28 cellular contexts compared by ENCODE assay signal in genomic region chr3:5929027-5929426, GRCh38.
"Had no signal": no experiment of that assay in that cellular context is flagged by ENCODE, and none has a peak within 500 bp of the region (broad histone marks: within the 10 kb centered on the region; RNA-seq: fewer than 3 reads in every experiment).

No MANE protein-coding gene starts in this region.

- H3K4me1 ChIP-seq: body of pancreas, breast epithelium, SJCRH30 had no signal

- H3K9me3 ChIP-seq: body of pancreas, breast epithelium, SJCRH30 had no signal

- ATAC-seq: activated CD8-positive, alpha-beta T cell treated with anti-CD3 and anti-CD28 coated beads for 36 hours; activated T-cell treated with anti-CD3 and anti-CD28 coated beads, Interleukin-2, amount 50 U/mL, for 72 hours; body of pancreas; Panc1 had no signal

- H3K27me3 ChIP-seq: body of pancreas, breast epithelium, SJCRH30 had no signal

- H3K9me3 Mint-ChIP-seq: activated CD4-positive, alpha-beta T cell treated with anti-CD3 and anti-CD28 coated beads, Interleukin-2, amount 10 ng/mL, durations not matched to agents 24 days and 14 days; activated CD8-positive, alpha-beta T cell treated with anti-CD3 and anti-CD28 coated beads for 36 hours; activated naive CD4-positive, alpha-beta T cell treated with anti-CD3 and anti-CD28 coated beads, Interleukin-2, amount 50 U/mL, for 24 hours; activated naive CD8-positive, alpha-beta T cell treated with anti-CD3 and anti-CD28 coated beads, Interleukin-2, amount 10 ng/mL, durations not matched to agents 7 days and 5 days had no signal

- H3K27ac Mint-ChIP-seq: activated CD4-positive, alpha-beta T cell treated with anti-CD3 and anti-CD28 coated beads, Interleukin-2, amount 10 ng/mL, durations not matched to agents 24 days and 14 days; activated CD8-positive, alpha-beta T cell treated with anti-CD3 and anti-CD28 coated beads for 36 hours; activated naive CD4-positive, alpha-beta T cell treated with anti-CD3 and anti-CD28 coated beads, Interleukin-2, amount 50 U/mL, for 24 hours; activated naive CD8-positive, alpha-beta T cell treated with anti-CD3 and anti-CD28 coated beads, Interleukin-2, amount 10 ng/mL, durations not matched to agents 7 days and 5 days; activated T-cell treated with anti-CD3 and anti-CD28 coated beads, Interleukin-2, amount 50 U/mL, for 72 hours; activated T-helper 2 cell treated with anti-CD3 and anti-CD28 coated beads, Interferon-gamma antibody, Interleukin-2, Interleukin-4, amounts not matched to agents 10 μg/mL and 5 μg/mL and 100 μg/mL, durations not matched to agents 14 hours and 24 hours and 36 hours had no signal

- H3K4me1 Mint-ChIP-seq: activated CD4-positive, alpha-beta T cell treated with anti-CD3 and anti-CD28 coated beads, Interleukin-2, amount 10 ng/mL, durations not matched to agents 24 days and 14 days; activated naive CD4-positive, alpha-beta T cell treated with anti-CD3 and anti-CD28 coated beads, Interleukin-2, amount 50 U/mL, for 24 hours; activated naive CD8-positive, alpha-beta T cell treated with anti-CD3 and anti-CD28 coated beads, Interleukin-2, amount 10 ng/mL, durations not matched to agents 7 days and 5 days had no signal

- H3K27me3 Mint-ChIP-seq: activated CD4-positive, alpha-beta T cell treated with anti-CD3 and anti-CD28 coated beads, Interleukin-2, amount 10 ng/mL, durations not matched to agents 24 days and 14 days; activated CD8-positive, alpha-beta T cell treated with anti-CD3 and anti-CD28 coated beads for 36 hours; activated naive CD4-positive, alpha-beta T cell treated with anti-CD3 and anti-CD28 coated beads, Interleukin-2, amount 50 U/mL, for 24 hours; activated naive CD8-positive, alpha-beta T cell treated with anti-CD3 and anti-CD28 coated beads, Interleukin-2, amount 10 ng/mL, durations not matched to agents 7 days and 5 days had no signal

- H3K4me3 Mint-ChIP-seq: activated CD4-positive, alpha-beta T cell treated with anti-CD3 and anti-CD28 coated beads, Interleukin-2, amount 10 ng/mL, durations not matched to agents 24 days and 14 days; activated CD8-positive, alpha-beta T cell treated with anti-CD3 and anti-CD28 coated beads for 36 hours; activated naive CD4-positive, alpha-beta T cell treated with anti-CD3 and anti-CD28 coated beads, Interleukin-2, amount 50 U/mL, for 24 hours; activated naive CD8-positive, alpha-beta T cell treated with anti-CD3 and anti-CD28 coated beads, Interleukin-2, amount 10 ng/mL, durations not matched to agents 7 days and 5 days; activated T-cell treated with anti-CD3 and anti-CD28 coated beads, Interleukin-2, amount 50 U/mL, for 72 hours had no signal

- H3K36me3 ChIP-seq: breast epithelium, SJCRH30 had no signal

- H3K36me3 Mint-ChIP-seq: activated naive CD4-positive, alpha-beta T cell treated with anti-CD3 and anti-CD28 coated beads, Interleukin-2, amount 50 U/mL, for 24 hours; activated naive CD8-positive, alpha-beta T cell treated with anti-CD3 and anti-CD28 coated beads, Interleukin-2, amount 10 ng/mL, durations not matched to agents 7 days and 5 days had no signal

- DNase-seq: activated CD4-positive, alpha-beta T cell treated with anti-CD3 and anti-CD28 coated beads, Interleukin-2, amount 10 ng/mL, durations not matched to agents 24 days and 14 days; activated CD4-positive, alpha-beta T cell treated with anti-CD3 and anti-CD28 coated beads, Interleukin-2, amount 50 U/mL, for 4 hours; activated CD8-positive, alpha-beta T cell treated with anti-CD3 and anti-CD28 coated beads for 36 hours; activated gamma-delta T cell; activated naive CD4-positive, alpha-beta T cell treated with Interleukin-2 at 50 U/mL for 16 hours; activated naive CD8-positive, alpha-beta T cell treated with anti-CD3 and anti-CD28 coated beads, Interleukin-2, amount 10 ng/mL, durations not matched to agents 7 days and 5 days; activated T-cell treated with anti-CD3 and anti-CD28 coated beads, Interleukin-2, amount 50 U/mL, for 1 hour; activated T-cell treated with anti-CD3 and anti-CD28 coated beads, Interleukin-2, amount 50 U/mL, for 72 hours; amygdala; body of pancreas; KG1; MM.1S; MV-4-11; NCI-H1092; NCI-H1436 treated with DMSO at 0.1 percent for 48 hours; NCI-H1694 treated with DMSO at 0.1 percent for 48 hours; NCI-H2029; NCI-H510A; NCI-H526; NCI-H748 treated with DMSO at 0.1 percent for 48 hours; SHP77; SJCRH30; T1000 had no signal

- H3K27ac ChIP-seq: body of pancreas, breast epithelium, SJCRH30, SK-N-MC had no signal

- H3K4me3 ChIP-seq: body of pancreas, breast epithelium, SJCRH30, SK-N-MC had no signal
